Comparison of ENCODE assay signal across 11 cellular contexts in the genomic region with DNA sequence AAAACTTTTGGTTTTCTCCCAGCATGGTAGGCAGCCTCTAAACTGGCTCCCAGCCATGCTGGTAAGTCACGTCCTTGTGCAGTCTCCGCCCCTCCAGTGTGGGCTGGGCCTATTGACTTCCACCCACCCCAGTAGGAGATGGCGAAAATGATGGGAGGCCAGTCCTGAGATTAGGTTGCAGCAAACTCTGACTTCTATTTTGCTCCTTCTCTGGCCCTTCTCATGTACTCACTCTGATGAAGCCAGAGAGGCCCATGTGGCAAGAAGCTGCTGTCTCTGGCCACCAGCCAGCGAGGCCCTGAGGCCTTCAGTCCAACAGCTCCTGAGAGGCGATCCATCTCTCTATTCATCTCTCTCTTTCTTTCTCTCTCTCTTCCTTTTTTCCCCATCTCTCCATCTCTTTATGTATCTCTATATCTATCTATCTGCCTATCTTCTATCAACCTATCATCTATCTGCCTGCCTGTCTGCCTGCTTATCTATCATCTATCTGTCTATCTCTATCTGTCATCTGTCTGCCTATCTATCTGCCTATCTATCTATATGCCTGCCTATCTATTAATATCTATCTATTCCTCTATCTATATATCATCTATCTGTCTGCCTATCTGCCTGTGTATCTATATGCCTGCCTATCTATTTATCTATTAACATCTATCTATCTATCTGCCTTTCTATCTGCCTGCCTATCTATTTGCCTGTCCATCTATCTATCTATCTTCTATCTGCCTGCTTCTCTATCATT. TPM values are rescaled to one million over a fixed set of nuclear protein-coding genes. Genes with fewer than 3 reads are reported as not detected.
DNase-seq lines count a peak whose midpoint lies in the region; ATAC-seq and TF ChIP-seq lines count a peak whose summit lies in the region.
"Had no signal": no experiment of that assay in that cellular context is flagged by ENCODE, and none has a peak within 500 bp of the region (broad histone marks: within the 10 kb centered on the region; RNA-seq: fewer than 3 reads in every experiment).

No MANE protein-coding gene starts in this region.

- no peak overlapping the region for H3K27ac Mint-ChIP-seq in naive thymus-derived CD4-positive, alpha-beta T cell

- H3K9me3 ChIP-seq in transverse colon: no peaks in the 10 kb centered on the region
- no peaks in the 10 kb centered on the region for H3K9me3 ChIP-seq in naive thymus-derived CD4-positive, alpha-beta T cell (ENCODE audit: control insufficient read depth in 2 of 3, low read length in 3 of 3)

- no peaks in the 10 kb centered on the region for H3K27me3 ChIP-seq in transverse colon
- no peaks in the 10 kb centered on the region for H3K27me3 ChIP-seq in naive thymus-derived CD4-positive, alpha-beta T cell (ENCODE audit: control insufficient read depth in 2 of 2, insufficient read depth in 2 of 2, low read length in 2 of 2)

- H3K4me3 ChIP-seq in HFF-Myc (replicated peaks; ENCODE audit: low read depth, low read length) (no peak overlapping the region), transverse colon (no peak overlapping the region)
- H3K4me3 ChIP-seq in naive thymus-derived CD4-positive, alpha-beta T cell (ENCODE audit: low read length): no peak overlapping the region

- TF ChIP-seq POLR2A in transverse colon (IDR thresholded peaks at IDR 0.05): no peak

- DNase-seq in HFF-Myc (ENCODE audit: extremely low read depth, low read depth): peak; percentile 37
- DNase-seq in cerebellum (ENCODE audit: low spot score): peak; percentile 53
- DNase-seq in left colon: peak; percentile 30 to 31
- peak; percentile 32 for DNase-seq in transverse colon
- no peak for DNase-seq in naive thymus-derived CD4-positive, alpha-beta T cell
- DNase-seq in GF-D8 (lab: John Stamatoyannopoulos, UW): no peak
- DNase-seq: activated T-cell treated with anti-CD3 and anti-CD28 coated beads for 4 hours, NCI-H345, SHP77 had no signal

- H3K4me3 Mint-ChIP-seq in naive thymus-derived CD4-positive, alpha-beta T cell: no peak overlapping the region
- H3K4me3 Mint-ChIP-seq: neural crest cell had no signal

- peaks cover 0 to 3% (median 0%) of the 10 kb centered on the region in 5 donors for H3K27me3 Mint-ChIP-seq in naive thymus-derived CD4-positive, alpha-beta T cell

- no peaks in the 10 kb centered on the region for H3K36me3 Mint-ChIP-seq in naive thymus-derived CD4-positive, alpha-beta T cell

- H3K36me3 ChIP-seq in transverse colon: no peaks in the 10 kb centered on the region
- no peaks in the 10 kb centered on the region for H3K36me3 ChIP-seq in naive thymus-derived CD4-positive, alpha-beta T cell (ENCODE audit: control insufficient read depth in 2 of 3, insufficient read depth in 3 of 3, low read length in 3 of 3)

- H3K4me1 Mint-ChIP-seq in naive thymus-derived CD4-positive, alpha-beta T cell: peaks cover 0 to 5% (median 0%) of the 10 kb centered on the region in 7 donors

- peaks cover 0 to 3% (median 0%) of the 10 kb centered on the region in 11 donors for H3K9me3 Mint-ChIP-seq in naive thymus-derived CD4-positive, alpha-beta T cell

- intact Hi-C loops in left colon (cut with DNase I, micrococcal nuclease): no loop called here
- intact Hi-C loops in transverse colon (cut with DNase I; ENCODE audit: low total_unique reads): no loop called here
- intact Hi-C loops in naive thymus-derived CD4-positive, alpha-beta T cell (cut with micrococcal nuclease): no loop called here

- peaks cover 6 to 40% (median 11%) of the 10 kb centered on the region in 4 donors for H3K4me1 ChIP-seq in transverse colon
- no peaks in the 10 kb centered on the region for H3K4me1 ChIP-seq in naive thymus-derived CD4-positive, alpha-beta T cell (ENCODE audit: control insufficient read depth in 2 of 2, insufficient read depth in 2 of 2, low read length in 2 of 2)

- H3K27ac ChIP-seq in transverse colon: peak overlapping the region; percentile 69 to 83 (median 78)
- no peak overlapping the region for H3K27ac ChIP-seq in naive thymus-derived CD4-positive, alpha-beta T cell (ENCODE audit: low read depth, low read length)

- POLR2A ChIA-PET in naive thymus-derived CD4-positive, alpha-beta T cell (lab: Charles Lee): no interaction called here

- ATAC-seq in left colon: no peak
- ATAC-seq in naive thymus-derived CD4-positive, alpha-beta T cell: no peak
- no peak for ATAC-seq in HG03097 (IDR thresholded peaks at IDR 0.05; ENCODE audit: low FRiP score, unreplicated experiment)

- in situ Hi-C loops in transverse colon (cut with MboI; ENCODE audit: low pct_ligation_motif_present in 1 of 4, low pct_unique_long_range_greater_than_20kb in 1 of 4, low sequenced_read_pairs in 3 of 4): no loop called here

- no peak for TF ChIP-seq EP300 in transverse colon (IDR thresholded peaks at IDR 0.05; ENCODE audit: low read depth)

- TF ChIP-seq CTCF in HFF-Myc (IDR thresholded peaks at IDR 0.05; ENCODE audit: low read depth, low read length, missing control alignments) (no peak), transverse colon (IDR thresholded peaks at IDR 0.05) (no peak)

- WGBS in transverse colon (ENCODE audit: low coverage in 1 of 2), 2 donors: 49 to 66% methylated on average over 5 of the region's 5 CpGs

- CTCF ChIA-PET in naive thymus-derived CD4-positive, alpha-beta T cell (lab: Charles Lee): no interaction called here

RNA-seq across cellular contexts. Expression of a gene that starts 52.6 kb away (rescaled TPM):
- 47.5 TPM for total RNA-seq in cerebellum
- 10 to 100 TPM; 39.6 to 40.7 TPM for total RNA-seq in left colon
- total RNA-seq in transverse colon: 100 to 1,000 TPM in 1 of 4 donors, 10 to 100 TPM in 3; 52.3 to 146 (median 77.0) TPM
- 100 to 1,000 TPM; 173 to 225 (median 189) TPM for total RNA-seq in naive thymus-derived CD4-positive, alpha-beta T cell
- polyA plus RNA-seq in naive thymus-derived CD4-positive, alpha-beta T cell: 10 to 100 TPM; 32.0 to 37.2 TPM

Comparison
In these comparisons a context has a peak if more than half of its experiments do, and no peak if none do; other contexts are left out.
1. DNase-seq: peak in HFF-Myc (single experiment), cerebellum (single experiment), left colon (2 of 2) and transverse colon (single experiment); none in naive thymus-derived CD4-positive, alpha-beta T cell (0 of 9) and GF-D8 (single experiment).